8 cellular contexts compared by ENCODE assay signal in the genomic region with DNA sequence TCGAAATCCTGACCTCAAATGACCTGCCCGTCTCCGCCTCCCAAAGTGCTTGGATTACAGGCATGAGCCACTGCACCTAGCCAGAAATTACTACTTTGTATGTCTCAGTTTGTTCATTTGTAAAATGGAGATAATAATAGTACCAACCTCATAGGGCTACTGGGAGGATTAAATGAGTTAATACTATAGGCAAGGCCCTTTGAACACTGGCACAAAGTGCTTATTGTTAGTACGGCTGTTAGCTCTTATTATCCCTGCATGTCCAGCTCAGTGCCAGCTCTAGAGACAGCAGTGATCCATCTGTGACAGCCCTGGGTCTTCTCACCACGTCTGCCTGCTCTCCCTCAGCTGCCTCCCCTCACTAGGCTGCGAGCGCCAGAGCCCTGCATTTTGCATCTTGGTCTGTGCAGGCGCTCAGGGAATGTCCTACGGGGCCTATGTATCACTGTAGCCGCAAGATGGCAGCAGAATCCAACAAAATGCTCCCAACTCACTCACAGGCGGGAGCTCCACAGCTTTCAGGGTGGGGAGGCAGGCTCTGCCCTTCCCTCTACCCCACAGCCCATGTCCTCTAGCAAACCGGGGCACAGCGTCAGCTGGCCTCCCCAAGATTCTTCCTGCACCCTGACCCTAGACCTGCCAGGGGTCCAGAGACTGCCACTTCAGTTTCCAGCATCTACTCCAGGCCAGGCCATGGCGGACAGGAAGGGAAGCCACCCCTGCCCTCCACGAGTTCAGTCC. TPM values are rescaled to one million over a fixed set of nuclear protein-coding genes. Genes with fewer than 3 reads are reported as not detected.
DNase-seq lines count a peak whose midpoint lies in the region; ATAC-seq and TF ChIP-seq lines count a peak whose summit lies in the region.

No MANE protein-coding gene starts in this region.

- DNase-seq in C1 segment of cervical spinal cord (lab: John Stamatoyannopoulos, UW) = peak in 12 of 14 donors; percentile 11 to 73 (median 66)
- peak; percentile 64 for DNase-seq in NCI-H510A (lab: John Stamatoyannopoulos, UW)
- peak; percentile 94 for DNase-seq in activated CD4-positive, alpha-beta T cell treated with anti-CD3 and anti-CD28 coated beads, Interleukin-2, amount 10 ng/mL, durations not matched to agents 24 days and 14 days
- peak; percentile 82 for DNase-seq in coronary artery (ENCODE audit: low spot score)
- DNase-seq in lower leg skin (ENCODE audit: low spot score in 2 of 2) = peak; percentile 78 to 94
- DNase-seq in stimulated activated CD8-positive, alpha-beta memory T cell treated with anti-CD3 and anti-CD28 coated beads, Interleukin-15, amount 100 ng/mL, for 1 hour (ENCODE audit: low read depth) = peak; percentile 55

- H3K4me1 Mint-ChIP-seq in activated CD4-positive, alpha-beta T cell treated with anti-CD3 and anti-CD28 coated beads, Interleukin-2, amount 10 ng/mL, durations not matched to agents 24 days and 14 days = peaks cover 11% of the 10 kb centered on the region

- TF ChIP-seq CTCF in coronary artery (IDR thresholded peaks at IDR 0.05) (peak; percentile 81), lower leg skin (IDR thresholded peaks at IDR 0.05) (peak in 1 of 3 donors; percentile 70)

- no peak for TF ChIP-seq POLR2A in lower leg skin (IDR thresholded peaks at IDR 0.05)

- H3K27ac Mint-ChIP-seq in activated CD4-positive, alpha-beta T cell treated with anti-CD3 and anti-CD28 coated beads, Interleukin-2, amount 10 ng/mL, durations not matched to agents 24 days and 14 days = peak overlapping the region; percentile 51

- intact Hi-C loops in activated CD4-positive, alpha-beta T cell treated with anti-CD3 and anti-CD28 coated beads, Interleukin-2, amount 10 ng/mL, durations not matched to agents 24 days and 14 days (cut with micrococcal nuclease) = loop anchor here (1.0 to 10.0 kb wide), 5 partner anchors 67 to 1119 kb away; no protein-coding TSS in a partner anchor
- intact Hi-C loops in lower leg skin (cut with DNase I; ENCODE audit: low total_unique reads) = loop anchor here (5.0 to 10.0 kb wide), 2 partner anchors 79 to 247 kb away; no protein-coding TSS in a partner anchor

- no peaks in the 10 kb centered on the region for H3K36me3 Mint-ChIP-seq in activated CD4-positive, alpha-beta T cell treated with anti-CD3 and anti-CD28 coated beads, Interleukin-2, amount 10 ng/mL, durations not matched to agents 24 days and 14 days (ENCODE audit: low read depth)

- no peak overlapping the region for H3K27ac ChIP-seq in coronary artery

- ATAC-seq in GM19025 (IDR thresholded peaks at IDR 0.05; ENCODE audit: low read depth, unreplicated experiment) (peak; percentile 89), HG03139 (IDR thresholded peaks at IDR 0.05; ENCODE audit: unreplicated experiment) (peak; percentile 88)

- WGBS in lower leg skin, 2 donors = 30 to 31% methylated on average over 14 of the region's 15 CpGs

- H3K4me3 ChIP-seq in coronary artery (no peak overlapping the region), lower leg skin (ENCODE audit: low read depth, poor library complexity, severe bottlenecking) (no peak overlapping the region)

- H3K4me3 Mint-ChIP-seq in activated CD4-positive, alpha-beta T cell treated with anti-CD3 and anti-CD28 coated beads, Interleukin-2, amount 10 ng/mL, durations not matched to agents 24 days and 14 days = no peak overlapping the region

- no peaks in the 10 kb centered on the region for H3K27me3 Mint-ChIP-seq in activated CD4-positive, alpha-beta T cell treated with anti-CD3 and anti-CD28 coated beads, Interleukin-2, amount 10 ng/mL, durations not matched to agents 24 days and 14 days

- no peaks in the 10 kb centered on the region for H3K9me3 Mint-ChIP-seq in activated CD4-positive, alpha-beta T cell treated with anti-CD3 and anti-CD28 coated beads, Interleukin-2, amount 10 ng/mL, durations not matched to agents 24 days and 14 days

RNA-seq across cellular contexts. Expression of gene AKNA, which starts 17.7 kb away (rescaled TPM):
- 149 and 150 TPM in 2 replicates for total RNA-seq in activated CD4-positive, alpha-beta T cell treated with anti-CD3 and anti-CD28 coated beads, Interleukin-2, amount 10 ng/mL, durations not matched to agents 24 days and 14 days
- 10 to 100 TPM in 1 of 4 donors, 1 to 10 TPM in 3; 6.4 to 13.2 (median 8.0) TPM for total RNA-seq in lower leg skin

Comparison
In these comparisons a context has a peak if more than half of its experiments do, and no peak if none do; other contexts are left out.
1. RNA of gene AKNA, which starts 17.7 kb away (total RNA-seq): 149 to 150 TPM in activated CD4-positive, alpha-beta T cell treated with anti-CD3 and anti-CD28 coated beads, Interleukin-2, amount 10 ng/mL, durations not matched to agents 24 days and 14 days; 6.4 to 13.2 TPM in lower leg skin; every median in the first group is over 10 times any median in the second.
2. Peak in every context shown above with its lines, with median percentiles within 50 percentile points of each other: DNase-seq.